In genomic region chr10:128069351-128070051, GRCh38 we compare ENCODE assay signal across 8 cellular contexts. TPM values are rescaled to one million over a fixed set of nuclear protein-coding genes. Genes with fewer than 3 reads are reported as not detected.
DNase-seq lines count a peak whose midpoint lies in the region; ATAC-seq, FAIRE-seq and TF ChIP-seq lines count a peak whose summit lies in the region.

No MANE protein-coding gene starts in this region.

- peaks cover 5% of the 10 kb centered on the region for H3K36me3 Mint-ChIP-seq in IgD-negative memory B cell

- peaks cover 0 to 74% (median 37%) of the 10 kb centered on the region in 3 donors for H3K36me3 ChIP-seq in tibial artery

- TF ChIP-seq CTCF in fibroblast of pulmonary artery (IDR thresholded peaks at IDR 0.05; ENCODE audit: low read length, missing control alignments) (peak; percentile 75), tibial artery (IDR thresholded peaks at IDR 0.05) (peak; percentile 76 to 90)

- intact Hi-C loops in tibial artery (cut with DNase I; ENCODE audit: low total_unique reads) = loop anchor here (2.0 to 5.0 kb wide), 2 partner anchors 32 to 157 kb away; no protein-coding TSS in a partner anchor

- peaks cover 0 to 9% (median 5%) of the 10 kb centered on the region in 4 donors for H3K4me1 ChIP-seq in tibial artery

- H3K27me3 Mint-ChIP-seq in IgD-negative memory B cell = no peaks in the 10 kb centered on the region

- FAIRE-seq in RCC 7860 (lab: Jason Lieb, UNC) = no peak

- H3K27me3 ChIP-seq in tibial artery = no peaks in the 10 kb centered on the region

- H3K9me3 ChIP-seq in tibial artery = no peaks in the 10 kb centered on the region

- H3K4me3 ChIP-seq in fibroblast of pulmonary artery (replicated peaks; ENCODE audit: low read depth, low read length) (no peak overlapping the region), tibial artery (no peak overlapping the region)

- H3K27ac ChIP-seq in tibial artery = no peak overlapping the region

- ATAC-seq in GM19468 (IDR thresholded peaks at IDR 0.05; ENCODE audit: extremely low read depth, unreplicated experiment) = peak; percentile 23

- peak overlapping the region in 1 of 4 donors; percentile 39 for H3K4me3 Mint-ChIP-seq in IgD-negative memory B cell

- H3K4me1 Mint-ChIP-seq in IgD-negative memory B cell = peaks cover 15 to 29% (median 26%) of the 10 kb centered on the region in 3 donors

- H3K27ac Mint-ChIP-seq in IgD-negative memory B cell = peak overlapping the region in 2 of 3 donors; percentile 53 to 71

- DNase-seq in CMK (ENCODE audit: low read depth) (peak; percentile 44), RCC 7860 (ENCODE audit: low spot score) (peak; percentile 64), activated T-helper 1 cell treated with Interleukin-2 at 50 U/mL for 16 hours (ENCODE audit: low read depth) (peak; percentile 66), fibroblast of pulmonary artery (ENCODE audit: low read depth) (peak; percentile 86), nucleus accumbens (lab: John Stamatoyannopoulos, UW) (peak in 48 of 56 donors; percentile 18 to 74 (median 51)), tibial artery (peak in 1 of 2 donors; percentile 70)

- H3K9me3 Mint-ChIP-seq in IgD-negative memory B cell = no peaks in the 10 kb centered on the region

RNA-seq across cellular contexts. Expression of gene MKI67, which starts 56.7 kb away (rescaled TPM):
- polyA plus RNA-seq in IgD-negative memory B cell = 0.59 TPM
